17 cellular contexts compared by ENCODE assay signal in genomic region chr2:204529795-204530463, GRCh38. TPM values are rescaled to one million over a fixed set of nuclear protein-coding genes. Genes with fewer than 3 reads are reported as not detected.
DNase-seq lines count a peak whose midpoint lies in the region; ATAC-seq and TF ChIP-seq lines count a peak whose summit lies in the region.
"Had no signal": no experiment of that assay in that cellular context is flagged by ENCODE, and none has a peak within 500 bp of the region (broad histone marks: within the 10 kb centered on the region; RNA-seq: fewer than 3 reads in every experiment).

No MANE protein-coding gene starts in this region.

- no peak for TF ChIP-seq EP300 in tibial nerve (IDR thresholded peaks at IDR 0.05)

- no peak overlapping the region for H2AFZ ChIP-seq in osteoblast (ENCODE audit: low read length)

- H3K4me3 ChIP-seq in Peyer's patch: no peak overlapping the region
- no peak overlapping the region for H3K4me3 ChIP-seq in tibial nerve
- no peak overlapping the region for H3K4me3 ChIP-seq in osteoblast (ENCODE audit: insufficient read depth, low read length)
- H3K4me3 ChIP-seq: SJCRH30 had no signal

- no peaks in the 10 kb centered on the region for H3K27me3 ChIP-seq in Peyer's patch
- H3K27me3 ChIP-seq in tibial nerve: no peaks in the 10 kb centered on the region
- no peaks in the 10 kb centered on the region for H3K27me3 ChIP-seq in osteoblast (ENCODE audit: insufficient read depth, low read length)
- H3K27me3 ChIP-seq: SJCRH30 had no signal

- H3K79me2 ChIP-seq in osteoblast (ENCODE audit: insufficient read depth, low read length): no peaks in the 10 kb centered on the region

- H3K4me1 ChIP-seq in Peyer's patch: no peaks in the 10 kb centered on the region
- no peaks in the 10 kb centered on the region for H3K4me1 ChIP-seq in tibial nerve
- peaks cover 9% of the 10 kb centered on the region for H3K4me1 ChIP-seq in osteoblast (ENCODE audit: insufficient read depth, low read length)

- no peak overlapping the region for H3K4me2 ChIP-seq in osteoblast (ENCODE audit: insufficient read depth, low read length)

- WGBS in tibial nerve, 2 donors: 82 to 83% methylated on average over 6 of the region's 6 CpGs

- H3K9me3 ChIP-seq in Peyer's patch: no peaks in the 10 kb centered on the region
- H3K9me3 ChIP-seq in tibial nerve: no peaks in the 10 kb centered on the region
- H3K9me3 ChIP-seq in osteoblast (ENCODE audit: low read depth, low read length): no peaks in the 10 kb centered on the region

- TF ChIP-seq POLR2A in Peyer's patch (IDR thresholded peaks at IDR 0.05) (no peak), tibial nerve (IDR thresholded peaks at IDR 0.05) (no peak)

- H3K27ac ChIP-seq in Peyer's patch (peak overlapping the region in 3 of 4 donors; percentile 10 to 53 (median 43)), tibial nerve (no peak overlapping the region), osteoblast (ENCODE audit: low read depth, low read length) (no peak overlapping the region)
- H3K27ac ChIP-seq: SJCRH30 had no signal

- H4K20me1 ChIP-seq in osteoblast (ENCODE audit: insufficient read depth, low read length): no peaks in the 10 kb centered on the region

- peak in 2 of 3 donors; percentile 62 to 86 for DNase-seq in Peyer's patch
- no peak for DNase-seq in left lobe of liver (ENCODE audit: low spot score)
- DNase-seq in NCI-H1105 (lab: John Stamatoyannopoulos, UW): no peak
- no peak for DNase-seq in tibial nerve (ENCODE audit: low spot score in 2 of 2)
- DNase-seq in stimulated activated CD4-positive, alpha-beta T cell treated with anti-CD3 and anti-CD28 coated beads, Interleukin-2, amount 100 ng/mL, for 24 hours: no peak
- no peak for DNase-seq in osteoblast (ENCODE audit: insufficient read length, low spot score, missing footprints)
- DNase-seq: AML-193, COR-L47, DMS153, GDM1, KG1, MV-4-11, NCI-H187 treated with DMSO at 0.1 percent for 48 hours, NCI-H2227 treated with DMSO at 0.1 percent for 48 hours, NCI-H510A treated with DMSO at 0.1 percent for 48 hours had no signal

- TF ChIP-seq CTCF in Peyer's patch (IDR thresholded peaks at IDR 0.05) (no peak), tibial nerve (IDR thresholded peaks at IDR 0.05) (no peak), osteoblast (IDR thresholded peaks at IDR 0.05; ENCODE audit: extremely low read depth, low read depth, low read length) (no peak)

- H3K36me3 ChIP-seq in Peyer's patch (no peaks in the 10 kb centered on the region), tibial nerve (no peaks in the 10 kb centered on the region), osteoblast (ENCODE audit: insufficient read depth, low read length) (no peaks in the 10 kb centered on the region)
- H3K36me3 ChIP-seq: SJCRH30 had no signal

- ATAC-seq in GM19463 (IDR thresholded peaks at IDR 0.05; ENCODE audit: unreplicated experiment) (peak; percentile 56), left lobe of liver (peak; percentile 49)

RNA-seq across cellular contexts. Expression of gene PARD3B, which starts 15.3 kb away (rescaled TPM):
- total RNA-seq in Peyer's patch (10 to 100 TPM; 19.6 to 52.0 (median 40.6) TPM), left lobe of liver (9.3 TPM), tibial nerve (100 to 1,000 TPM in 1 of 4 donors, 10 to 100 TPM in 3; 47.4 to 101 (median 64.8) TPM), osteoblast (20.3 and 22.4 TPM in 2 replicates)

Comparison
In these comparisons a context has a peak if more than half of its experiments do, and no peak if none do; other contexts are left out.
1. DNase-seq: peak in Peyer's patch (2 of 3); none in left lobe of liver (single experiment), NCI-H1105 (single experiment), tibial nerve (0 of 2), stimulated activated CD4-positive, alpha-beta T cell treated with anti-CD3 and anti-CD28 coated beads, Interleukin-2, amount 100 ng/mL, for 24 hours (0 of 2) and osteoblast (single experiment).
2. H3K27ac ChIP-seq: peak in Peyer's patch (3 of 4); none in tibial nerve (0 of 4) and osteoblast (single experiment).